Comparison of ENCODE assay signal across 8 cellular contexts in the genomic region with DNA sequence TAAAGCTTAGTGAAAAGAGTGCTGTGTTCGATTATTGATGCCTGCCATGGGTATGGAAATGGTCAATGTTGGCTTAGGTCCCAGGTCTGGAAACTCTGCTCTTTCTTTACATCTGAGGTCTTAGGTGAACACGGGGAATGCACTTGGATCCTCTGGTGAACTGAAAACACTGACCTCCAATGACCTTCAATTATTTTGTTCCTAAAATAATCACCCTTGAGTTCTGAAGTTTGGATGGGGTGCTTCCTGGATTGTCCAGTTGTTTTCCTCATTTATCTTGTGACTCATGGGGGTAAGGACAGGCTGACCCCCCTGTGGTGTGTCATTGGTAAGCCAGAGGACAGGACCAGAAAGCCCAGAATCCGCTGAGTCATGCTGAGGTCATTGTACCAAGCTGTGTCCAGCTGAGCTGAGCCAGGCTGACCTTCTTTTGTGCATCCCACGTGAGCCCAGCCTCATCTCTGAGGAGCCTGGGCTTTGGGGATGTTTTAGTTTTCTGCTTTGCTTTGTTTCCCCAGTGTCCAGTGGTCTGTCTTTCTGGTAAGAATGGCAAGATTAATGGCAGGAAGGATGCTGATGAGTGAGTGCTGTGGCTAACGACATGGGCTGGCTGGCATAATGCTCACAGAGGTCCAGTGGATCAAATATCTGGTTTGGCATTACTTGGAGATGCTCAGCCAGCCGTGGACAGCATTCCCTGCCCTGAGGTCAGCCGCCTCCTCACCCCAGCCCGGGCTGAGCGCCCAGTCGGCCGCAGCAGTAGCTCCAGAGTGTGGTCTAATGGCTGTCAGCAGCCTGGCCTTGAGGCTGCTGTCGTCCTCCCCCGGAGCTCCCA. TPM values are rescaled to one million over a fixed set of nuclear protein-coding genes. Genes with fewer than 3 reads are reported as not detected.
DNase-seq lines count a peak whose midpoint lies in the region; ATAC-seq and TF ChIP-seq lines count a peak whose summit lies in the region.

No MANE protein-coding gene starts in this region.

- H3K4me1 ChIP-seq in mucosa of rectum (ENCODE audit: control insufficient read depth in 2 of 2, insufficient read depth in 2 of 2, low read length in 2 of 2): peaks cover 14 to 18% of the 10 kb centered on the region in 2 donors

- H3K9me3 Mint-ChIP-seq in immature natural killer cell: no peaks in the 10 kb centered on the region

- ATAC-seq in HG02623 (IDR thresholded peaks at IDR 0.05; ENCODE audit: unreplicated experiment): no peak

- POLR2A ChIA-PET in RWPE1 (lab: Yijun Ruan, JAX; ENCODE audit: low non-redundant PET): no interaction called here

- H3K36me3 Mint-ChIP-seq in immature natural killer cell: peaks cover 0 to 23% (median 13%) of the 10 kb centered on the region in 3 donors

- no peaks in the 10 kb centered on the region for H3K9me3 ChIP-seq in mucosa of rectum (ENCODE audit: control insufficient read depth in 2 of 2, low read length in 2 of 2)

- peaks cover 1 to 2% (median 2%) of the 10 kb centered on the region in 3 donors for H3K27me3 Mint-ChIP-seq in immature natural killer cell (ENCODE audit: low read depth in 3 of 3)

- H3K27ac ChIP-seq in RWPE1 (peak overlapping the region; percentile 82), mucosa of rectum (ENCODE audit: low read depth in 2 of 2, low read length in 2 of 2) (peak overlapping the region; percentile 86 to 91)

- H3K36me3 ChIP-seq in mucosa of rectum (ENCODE audit: control insufficient read depth in 2 of 2, insufficient read depth in 2 of 2, low read length in 2 of 2): peaks cover 21 to 22% of the 10 kb centered on the region in 2 donors

- CTCF ChIA-PET in RWPE1 (lab: Yijun Ruan, JAX): no interaction called here

- H3K27me3 ChIP-seq in mucosa of rectum (ENCODE audit: control insufficient read depth in 2 of 2, insufficient read depth in 2 of 2, low read length in 2 of 2): no peaks in the 10 kb centered on the region

- H3K9ac ChIP-seq in mucosa of rectum (ENCODE audit: low read depth in 1 of 2, low read length in 2 of 2): no peak overlapping the region

- DNase-seq in COLO829 (ENCODE audit: low spot score) (peak; percentile 70), RWPE1 (ENCODE audit: low spot score) (peak; percentile 74), epithelial cell of proximal tubule (ENCODE audit: low read depth) (peak; percentile 89), NCI-H526 (lab: John Stamatoyannopoulos, UW) (no peak), SIG-M5 treated with dmso at 0.1 percent for 504 hours (lab: John Stamatoyannopoulos, UW; ENCODE audit: unreplicated experiment) (no peak), immature natural killer cell (no peak)

- TF ChIP-seq CTCF in RWPE1 (conservative IDR thresholded peaks at IDR 0.05; ENCODE audit: low read depth) (no peak), epithelial cell of proximal tubule (conservative IDR thresholded peaks at IDR 0.05; ENCODE audit: low read depth, low read length) (no peak)

- H3K27ac Mint-ChIP-seq in immature natural killer cell: peak overlapping the region in 3 of 6 donors; percentile 61 to 84 (median 81)

- peaks cover 28 to 29% of the 10 kb centered on the region in 2 donors for H3K4me1 Mint-ChIP-seq in immature natural killer cell

- H3K4me3 ChIP-seq in epithelial cell of proximal tubule (ENCODE audit: low read depth, low read length) (no peak overlapping the region), mucosa of rectum (ENCODE audit: low read length in 2 of 2) (no peak overlapping the region)

- H3K4me3 Mint-ChIP-seq in immature natural killer cell: no peak overlapping the region

RNA-seq across cellular contexts. Expression of gene AMPD3, which starts 35.6 kb away (rescaled TPM):
- total RNA-seq in epithelial cell of proximal tubule: 5.4 and 7.1 TPM in 2 replicates
- 1 to 10 TPM; 2.5 to 4.9 (median 4.0) TPM for polyA plus RNA-seq in immature natural killer cell

RNA-seq across cellular contexts. Expression of gene RNF141, which starts 50.4 kb away (rescaled TPM):
- total RNA-seq in epithelial cell of proximal tubule: 18.2 and 21.7 TPM in 2 replicates
- polyA plus RNA-seq in immature natural killer cell: 10 to 100 TPM; 12.0 to 16.8 (median 13.0) TPM

Comparison
In these comparisons a context has a peak if more than half of its experiments do, and no peak if none do; other contexts are left out.
1. DNase-seq: peak in COLO829 (single experiment), RWPE1 (single experiment) and epithelial cell of proximal tubule (single experiment); none in NCI-H526 (0 of 2), SIG-M5 treated with dmso at 0.1 percent for 504 hours (single experiment) and immature natural killer cell (0 of 3).